30 cellular contexts compared by ENCODE assay signal in genomic region chr11:11862995-11863394, GRCh38.
"Had no signal": no experiment of that assay in that cellular context is flagged by ENCODE, and none has a peak within 500 bp of the region (broad histone marks: within the 10 kb centered on the region; RNA-seq: fewer than 3 reads in every experiment).

No MANE protein-coding gene starts in this region.

- H3K9me3 ChIP-seq: testis had no signal

- FAIRE-seq: urothelium cell line had no signal

- DNase-seq: naive B cell; naive thymus-derived CD8-positive, alpha-beta T cell; nephron progenitor cell; occipital lobe; ovary; posterior cingulate gyrus; psoas muscle; right cardiac atrium; spleen; stimulated activated CD4-positive, alpha-beta T cell treated with anti-CD3 and anti-CD28 coated beads, Interleukin-12 subunit alpha, Interleukin-12 subunit beta, amount 100 ng/mL, for 4 hours; stimulated activated CD4-positive, alpha-beta T cell treated with anti-CD3 and anti-CD28 coated beads, Interleukin-1b, Interleukin-23, amount 100 ng/mL, for 48 hours; stimulated activated CD4-positive, alpha-beta T cell treated with anti-CD3 and anti-CD28 coated beads, Interleukin-4, amount 100 ng/mL, for 1 hour; stimulated activated CD4-positive, alpha-beta T cell treated with anti-CD3 and anti-CD28 coated beads, Interleukin-4, amount 100 ng/mL, for 4 hours; stimulated activated CD8-positive, alpha-beta memory T cell treated with anti-CD3 and anti-CD28 coated beads, Interleukin-4, amount 100 ng/mL, for 48 hours; stimulated activated naive CD4-positive, alpha-beta T cell; stimulated activated naive CD8-positive, alpha-beta T cell treated with anti-CD3 and anti-CD28 coated beads, Interleukin-15, amount 100 ng/mL, for 72 hours; stimulated activated naive CD8-positive, alpha-beta T cell treated with anti-CD3 and anti-CD28 coated beads, Interleukin-15, Interleukin-2, amounts not matched to agents 100 U/mL and 50 U/mL, for 24 hours; substantia nigra; testis; tibial artery; transverse colon; upper lobe of left lung had no signal

- H3K4me2 ChIP-seq: smooth muscle cell had no signal

- H3K4me3 ChIP-seq: ovary, psoas muscle, skin epidermis, smooth muscle cell, spleen, suprapubic skin, testis, tibial artery, transverse colon, upper lobe of left lung had no signal

- H3K9ac ChIP-seq: parathyroid adenoma had no signal

- ATAC-seq: naive thymus-derived CD8-positive, alpha-beta T cell; natural killer cell treated with Interleukin-12 subunit alpha and Interleukin-12 subunit beta and Interleukin-15 and Interleukin-18, amount 100 ng/mL, for 72 hours; psoas muscle; right cardiac atrium; sciatic nerve; stimulated activated memory B cell treated with anti-CD40 and anti-IgM and Interleukin-4, amounts not matched to agents 10 μg/mL and 1 μg/mL and 100 μg/mL, for 72 hours; stimulated activated naive CD8-positive, alpha-beta T cell treated with anti-CD3 and anti-CD28 coated beads, Interleukin-15, amount 100 ng/mL, for 72 hours; stimulated activated naive CD8-positive, alpha-beta T cell treated with anti-CD3 and anti-CD28 coated beads, Interleukin-15, Interleukin-2, amounts not matched to agents 100 U/mL and 50 U/mL, for 24 hours had no signal

- H3K36me3 ChIP-seq: ovary, transverse colon, upper lobe of left lung had no signal

- H3K27me3 ChIP-seq: ovary, spleen, suprapubic skin, testis, tibial artery, transverse colon, upper lobe of left lung had no signal

- H3K27ac ChIP-seq: ovary, parathyroid adenoma, psoas muscle, skin epidermis, spleen, suprapubic skin, testis, tibial artery, transverse colon, upper lobe of left lung had no signal

- H2AFZ ChIP-seq: parathyroid adenoma had no signal
